13 cellular contexts compared by ENCODE assay signal in the genomic region with DNA sequence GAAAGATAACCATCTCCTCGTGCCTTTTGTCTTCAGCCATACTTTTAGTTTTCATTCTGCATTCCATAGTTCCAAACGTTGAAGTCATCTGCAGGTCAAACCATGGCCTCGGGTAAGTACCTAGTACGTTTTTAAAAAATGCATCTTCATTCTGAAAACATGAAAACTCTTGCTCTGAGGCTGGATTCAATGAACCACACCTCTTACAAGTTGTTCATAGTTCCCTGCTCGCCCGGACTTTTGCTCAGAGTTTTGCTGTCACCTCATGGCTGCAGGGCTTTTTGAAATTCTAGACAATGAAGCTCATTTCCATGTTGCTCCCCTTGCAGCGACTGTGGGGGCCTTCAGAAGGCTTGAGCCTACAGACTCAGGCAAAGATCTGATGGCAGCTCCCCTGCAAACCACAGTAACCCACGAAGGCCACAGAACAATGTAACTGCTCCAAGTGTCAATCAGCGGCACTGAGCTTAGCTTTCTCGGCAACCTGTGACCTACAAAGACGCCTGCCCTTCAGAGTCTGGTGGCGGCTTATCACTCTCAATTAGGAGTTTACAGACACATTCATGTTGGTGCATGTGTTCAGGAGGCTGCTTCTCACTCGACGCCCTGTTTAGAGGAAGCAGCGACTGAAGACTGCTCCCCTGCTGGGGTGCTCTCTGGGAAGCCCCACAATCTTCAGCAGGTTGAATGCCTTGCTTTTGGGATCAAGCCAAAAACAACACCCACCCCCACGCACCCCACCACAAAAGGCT.
DNase-seq lines count a peak whose midpoint lies in the region; ATAC-seq and TF ChIP-seq lines count a peak whose summit lies in the region.
"Had no signal": no experiment of that assay in that cellular context is flagged by ENCODE, and none has a peak within 500 bp of the region (broad histone marks: within the 10 kb centered on the region; RNA-seq: fewer than 3 reads in every experiment).

No MANE protein-coding gene starts in this region.

- no peak overlapping the region for H4K91ac ChIP-seq in neuronal stem cell (ENCODE audit: low read depth, low read length, poor library complexity)

- no peak overlapping the region for H2AK5ac ChIP-seq in neuronal stem cell (ENCODE audit: low read depth, low read length)

- H3K9me3 ChIP-seq in mammary epithelial cell (replicated peaks; ENCODE audit: insufficient read depth, low read length): no peaks in the 10 kb centered on the region
- peaks cover 0 to 2% of the 10 kb centered on the region in 2 donors for H3K9me3 ChIP-seq in neuronal stem cell (replicated peaks in 1 of 2; ENCODE audit: control insufficient read depth in 2 of 2, insufficient read depth in 1 of 2, low read depth in 1 of 2, low read length in 2 of 2)
- H3K9me3 ChIP-seq in right cardiac atrium (ENCODE audit: control insufficient read depth, low read length): no peaks in the 10 kb centered on the region
- H3K9me3 ChIP-seq: heart right ventricle, thoracic aorta had no signal

- CTCF ChIA-PET in mammary epithelial cell (lab: Charles Lee; ENCODE audit: low non-redundant PET): interaction anchor here (0.5 to 0.6 kb wide), 2 partner anchors 57 to 71 kb away, joined by 3 to 4 read pairs; no protein-coding TSS in a partner anchor

- H2BK5ac ChIP-seq in neuronal stem cell (ENCODE audit: low read length): no peak overlapping the region

- peaks cover 15% of the 10 kb centered on the region for H3K4me1 ChIP-seq in mammary epithelial cell (ENCODE audit: insufficient read depth, low read length)
- H3K4me1 ChIP-seq in neuronal stem cell (ENCODE audit: control insufficient read depth in 2 of 2, insufficient read depth in 1 of 2, low read depth in 1 of 2, low read length in 2 of 2): peaks cover 9 to 13% of the 10 kb centered on the region in 2 donors
- no peaks in the 10 kb centered on the region for H3K4me1 ChIP-seq in right cardiac atrium (ENCODE audit: control insufficient read depth, insufficient read depth, low read length)
- H3K4me1 ChIP-seq: heart right ventricle had no signal

- H2AFZ ChIP-seq in mammary epithelial cell (ENCODE audit: low read depth, low read length) (peak overlapping the region; percentile 73), neuronal stem cell (ENCODE audit: low read length) (peak overlapping the region; percentile 77)

- H3K27ac ChIP-seq in mammary epithelial cell (ENCODE audit: insufficient read depth, low read depth, low read length): no peak overlapping the region
- no peak overlapping the region for H3K27ac ChIP-seq in neuronal stem cell (replicated peaks; ENCODE audit: low read length)
- no peak overlapping the region for H3K27ac ChIP-seq in right cardiac atrium (ENCODE audit: low read length)
- H3K27ac ChIP-seq: C4-2B, heart right ventricle, thoracic aorta had no signal

- DNase-seq in GM12864 (ENCODE audit: low read depth): peak; percentile 58
- DNase-seq in M059J (ENCODE audit: low read depth): peak; percentile 86
- peak; percentile 81 for DNase-seq in mammary epithelial cell
- DNase-seq in neuronal stem cell (ENCODE audit: low spot score): peak; percentile 29
- DNase-seq in right cardiac atrium: no peak
- DNase-seq in activated effector memory CD4-positive, alpha-beta T cell treated with Interleukin-2 at 50 U/mL for 16 hours: no peak
- DNase-seq in NK-92 (lab: John Stamatoyannopoulos, UW; ENCODE audit: unreplicated experiment): no peak
- DNase-seq: activated naive CD8-positive, alpha-beta T cell treated with anti-CD3 and anti-CD28 coated beads, Interleukin-2, amount 10 ng/mL, durations not matched to agents 7 days and 5 days; heart right ventricle; kidney glomerular epithelial cell had no signal

- H3K79me2 ChIP-seq in mammary epithelial cell (ENCODE audit: insufficient read depth, low read length): no peaks in the 10 kb centered on the region

- H2BK120ac ChIP-seq in neuronal stem cell (ENCODE audit: low read depth, low read length): no peak overlapping the region

- BruUV-seq in mammary epithelial cell (replicated peaks; lab: Mats Ljungman, UMichigan): no TSS peak

- H3K27me3 ChIP-seq in mammary epithelial cell (ENCODE audit: insufficient read depth, low read length) (no peaks in the 10 kb centered on the region), neuronal stem cell (ENCODE audit: control insufficient read depth in 3 of 3, insufficient read depth in 3 of 3, low read depth in 1 of 3, low read length in 3 of 3) (no peaks in the 10 kb centered on the region), right cardiac atrium (ENCODE audit: control insufficient read depth, insufficient read depth) (no peaks in the 10 kb centered on the region)
- H3K27me3 ChIP-seq: heart right ventricle had no signal

- H3K4me3 ChIP-seq in GM12864 (ENCODE audit: low read depth, low read length) (no peak overlapping the region), mammary epithelial cell (replicated peaks in 1 of 3; ENCODE audit: insufficient read depth in 1 of 3, low read depth in 2 of 3, low read length in 3 of 3) (no peak overlapping the region), neuronal stem cell (ENCODE audit: low read length in 2 of 2) (no peak overlapping the region), right cardiac atrium (ENCODE audit: low read length) (no peak overlapping the region)
- H3K4me3 ChIP-seq: heart right ventricle, thoracic aorta had no signal

- no peak overlapping the region for H3K23ac ChIP-seq in neuronal stem cell (ENCODE audit: low read depth, low read length, poor library complexity)

- H2BK12ac ChIP-seq in neuronal stem cell (ENCODE audit: low read length): no peak overlapping the region

- dilution Hi-C loops in mammary epithelial cell (cut with HindIII; ENCODE audit: low sequenced_read_pairs): no loop called here

- H3K36me3 ChIP-seq in mammary epithelial cell (ENCODE audit: insufficient read depth, low read length) (no peaks in the 10 kb centered on the region), neuronal stem cell (replicated peaks in 1 of 2; ENCODE audit: control insufficient read depth in 2 of 2, insufficient read depth in 2 of 2, low read length in 2 of 2) (no peaks in the 10 kb centered on the region)
- H3K36me3 ChIP-seq: heart right ventricle, thoracic aorta had no signal

- ATAC-seq in right cardiac atrium: no peak
- no peak for ATAC-seq in HG02623 (IDR thresholded peaks at IDR 0.05; ENCODE audit: unreplicated experiment)
- ATAC-seq: heart right ventricle had no signal

- H3K9ac ChIP-seq in mammary epithelial cell (ENCODE audit: insufficient read depth, low read length): no peak overlapping the region
- H3K9ac ChIP-seq in neuronal stem cell (ENCODE audit: low read depth, low read length, poor library complexity): no peak overlapping the region

- no peaks in the 10 kb centered on the region for H4K20me1 ChIP-seq in mammary epithelial cell (ENCODE audit: insufficient read depth, low read length)

- H3K14ac ChIP-seq in neuronal stem cell (ENCODE audit: low read length): no peak overlapping the region

- TF ChIP-seq CTCF in GM12864 (IDR thresholded peaks at IDR 0.05; ENCODE audit: low read depth, low read length, missing control alignments) (no peak), mammary epithelial cell (conservative IDR thresholded peaks at IDR 0.05 in 1 of 2, IDR thresholded peaks at IDR 0.05 in 1 of 2; ENCODE audit: extremely low read depth in 1 of 2, insufficient read depth in 1 of 2, low read depth in 1 of 2, low read length in 2 of 2) (no peak)

- no peak overlapping the region for H3K4ac ChIP-seq in neuronal stem cell (ENCODE audit: low read length)

- in situ Hi-C loops in mammary epithelial cell (cut with MboI; ENCODE audit: low sequenced_read_pairs in 2 of 2): no loop called here

- intact Hi-C loops in mammary epithelial cell (cut with micrococcal nuclease) (loop anchor here (5.0 kb wide), 1 partner anchor 59 kb away; no protein-coding TSS in a partner anchor), right cardiac atrium (cut with DNase I) (no loop called here)

- H3K79me1 ChIP-seq in neuronal stem cell (ENCODE audit: low read depth, low read length): no peaks in the 10 kb centered on the region

- 19% methylated on average over 15 of the region's 16 CpGs for WGBS in mammary epithelial cell (ENCODE audit: low coverage, missing lambda C conversion rate)
- no CpG with 5 or more reads among the region's 16 CpGs for WGBS in neuronal stem cell (ENCODE audit: extremely low coverage in 2 of 2, insufficient read length in 2 of 2, insufficient replicate concordance in 1 of 2), 2 donors
- 81% methylated on average over 16 of the region's 16 CpGs for WGBS in right cardiac atrium

- H2BK15ac ChIP-seq in neuronal stem cell (ENCODE audit: low read length): no peak overlapping the region

- H3K18ac ChIP-seq in neuronal stem cell (ENCODE audit: low read length): peak overlapping the region; percentile 11

- no peak overlapping the region for H4K8ac ChIP-seq in neuronal stem cell (ENCODE audit: low read depth, low read length)

- peak overlapping the region; percentile 46 for H3K4me2 ChIP-seq in mammary epithelial cell (ENCODE audit: insufficient read depth, low read depth, low read length)
- no peak overlapping the region for H3K4me2 ChIP-seq in neuronal stem cell (ENCODE audit: insufficient read depth, low read length, poor library complexity, severe bottlenecking)

Comparison
In these comparisons a context has a peak if more than half of its experiments do, and no peak if none do; other contexts are left out.
1. DNase-seq: peak in GM12864 (single experiment), M059J (single experiment), mammary epithelial cell (single experiment) and neuronal stem cell (single experiment); none in right cardiac atrium (0 of 3), activated effector memory CD4-positive, alpha-beta T cell treated with Interleukin-2 at 50 U/mL for 16 hours (single experiment) and NK-92 (single experiment).